ENCODE assay signal across 8 cellular contexts in genomic region chr10:31929260-31929985, GRCh38. TPM values are rescaled to one million over a fixed set of nuclear protein-coding genes. Genes with fewer than 3 reads are reported as not detected.
DNase-seq lines count a peak whose midpoint lies in the region; ATAC-seq, FAIRE-seq and TF ChIP-seq lines count a peak whose summit lies in the region.

No MANE protein-coding gene starts in this region.

- H3K9me3 Mint-ChIP-seq in Caco-2 (ENCODE audit: unreplicated experiment) (no peaks in the 10 kb centered on the region), IgD-negative memory B cell (no peaks in the 10 kb centered on the region)
- no peaks in the 10 kb centered on the region for H3K9me3 Mint-ChIP-seq in T-helper 2 cell treated with Interferon-gamma antibody and Interleukin-4, amounts not matched to agents 5 μg/mL and 100 μg/mL, for 36 hours

- POLR2A ChIA-PET in Caco-2 (lab: Charles Lee): interaction anchor here (0.5 to 1.7 kb wide), 6 partner anchors 13 to 67 kb away, joined by 3 to 8 read pairs (median 4); no protein-coding TSS in a partner anchor

- no peaks in the 10 kb centered on the region for H3K27me3 Mint-ChIP-seq in Caco-2 (ENCODE audit: insufficient read depth, unreplicated experiment)
- H3K27me3 Mint-ChIP-seq in IgD-negative memory B cell: no peaks in the 10 kb centered on the region
- peaks cover 27% of the 10 kb centered on the region for H3K27me3 Mint-ChIP-seq in T-helper 2 cell treated with Interferon-gamma antibody and Interleukin-4, amounts not matched to agents 5 μg/mL and 100 μg/mL, for 36 hours (ENCODE audit: low read depth)

- intact Hi-C loops in Caco-2 (cut with micrococcal nuclease; ENCODE audit: unreplicated experiment): loop anchor here (1.0 to 5.0 kb wide), 7 partner anchors 8 to 418 kb away; partner anchors contain the start of gene EPC1

- TF ChIP-seq CTCF in Caco-2 (IDR thresholded peaks at IDR 0.05; ENCODE audit: insufficient read depth in 1 of 2, low read depth in 1 of 2, low read length in 1 of 2, severe bottlenecking in 1 of 2, unreplicated experiment in 1 of 2) (no peak), keratinocyte (optimal IDR thresholded peaks at IDR 0.05 in 1 of 3, IDR thresholded peaks at IDR 0.05 in 1 of 3, conservative IDR thresholded peaks at IDR 0.05 in 1 of 3; ENCODE audit: extremely low read depth in 1 of 3, insufficient read depth in 2 of 3, low read length in 3 of 3) (no peak)

- H4K20me1 ChIP-seq in keratinocyte (ENCODE audit: control insufficient read depth, extremely low read depth, insufficient read depth, low read length): no peaks in the 10 kb centered on the region

- peak overlapping the region; percentile 74 for H3K4me2 ChIP-seq in keratinocyte (ENCODE audit: control insufficient read depth, extremely low read depth, insufficient read depth, low read depth, low read length)

- H3K4me3 Mint-ChIP-seq in Caco-2 (ENCODE audit: unreplicated experiment): peak overlapping the region; percentile 76
- peak overlapping the region; percentile 84 to 98 (median 90) for H3K4me3 Mint-ChIP-seq in IgD-negative memory B cell
- peak overlapping the region; percentile 78 for H3K4me3 Mint-ChIP-seq in T-helper 2 cell treated with Interferon-gamma antibody and Interleukin-4, amounts not matched to agents 5 μg/mL and 100 μg/mL, for 36 hours

- CTCF ChIA-PET in Caco-2 (lab: Charles Lee): interaction anchor here (0.6 to 1.5 kb wide), 7 partner anchors 12 to 462 kb away, joined by 3 to 15 read pairs (median 5); no protein-coding TSS in a partner anchor

- peak overlapping the region; percentile 97 for H3K27ac Mint-ChIP-seq in Caco-2 (ENCODE audit: unreplicated experiment)
- peak overlapping the region; percentile 2 to 72 (median 71) for H3K27ac Mint-ChIP-seq in IgD-negative memory B cell
- peak overlapping the region; percentile 33 for H3K27ac Mint-ChIP-seq in T-helper 2 cell treated with Interferon-gamma antibody and Interleukin-4, amounts not matched to agents 5 μg/mL and 100 μg/mL, for 36 hours

- peak; percentile 16 for ATAC-seq in GM21390 (IDR thresholded peaks at IDR 0.05; ENCODE audit: unreplicated experiment)

- H2AFZ ChIP-seq in keratinocyte (ENCODE audit: control insufficient read depth, low read length): peak overlapping the region; percentile 94

- H3K9me3 ChIP-seq in Caco-2 (no peaks in the 10 kb centered on the region), keratinocyte (ENCODE audit: control insufficient read depth, low read depth, low read length) (no peaks in the 10 kb centered on the region)

- H3K4me1 ChIP-seq in Caco-2: peaks cover 12% of the 10 kb centered on the region; the same call in 1 of the 2 replicates
- peaks cover 37% of the 10 kb centered on the region for H3K4me1 ChIP-seq in keratinocyte (ENCODE audit: control insufficient read depth, extremely low read depth, insufficient read depth, low read length)

- no peaks in the 10 kb centered on the region for H3K9me1 ChIP-seq in keratinocyte (ENCODE audit: control insufficient read depth, extremely low read depth, insufficient read depth, low read length)

- H3K4me3 ChIP-seq in Caco-2 (ENCODE audit: low read depth, low read length) (peak overlapping the region; percentile 80), keratinocyte (ENCODE audit: control insufficient read depth in 2 of 3, extremely low read depth in 1 of 3, insufficient read depth in 2 of 3, low read depth in 1 of 3, low read length in 3 of 3) (peak overlapping the region; percentile 66 to 92 (median 83))

- peaks cover 40% of the 10 kb centered on the region for H3K4me1 Mint-ChIP-seq in Caco-2 (ENCODE audit: low read depth, unreplicated experiment)
- peaks cover 20 to 40% (median 32%) of the 10 kb centered on the region in 3 donors for H3K4me1 Mint-ChIP-seq in IgD-negative memory B cell
- peaks cover 38% of the 10 kb centered on the region for H3K4me1 Mint-ChIP-seq in T-helper 2 cell treated with Interferon-gamma antibody and Interleukin-4, amounts not matched to agents 5 μg/mL and 100 μg/mL, for 36 hours (ENCODE audit: low read depth)

- DNase-seq in Caco-2 (peak; percentile 79 to 82), keratinocyte (ENCODE audit: low read depth, low spot score) (no peak), SKM-1 (lab: John Stamatoyannopoulos, UW; ENCODE audit: unreplicated experiment) (no peak)
- DNase-seq in T-helper 2 cell treated with Interferon-gamma antibody and Interleukin-4, amounts not matched to agents 5 μg/mL and 100 μg/mL, for 36 hours (ENCODE audit: low spot score): peak; percentile 9
- DNase-seq in stimulated activated CD4-positive, alpha-beta T cell treated with anti-CD3 and anti-CD28 coated beads, Interleukin-2, amount 100 ng/mL, for 24 hours: peak; percentile 24 to 29

- TSS peak; percentile 60 for BruUV-seq in Caco-2 (replicated peaks; lab: Mats Ljungman, UMichigan)

- peak overlapping the region; percentile 94 for H3K9ac ChIP-seq in keratinocyte (ENCODE audit: control insufficient read depth, extremely low read depth, insufficient read depth, low read length)

- H3K36me3 ChIP-seq in Caco-2 (ENCODE audit: control insufficient read depth, insufficient read depth, low read length) (no peaks in the 10 kb centered on the region), keratinocyte (ENCODE audit: control insufficient read depth in 2 of 2, extremely low read depth in 1 of 2, insufficient read depth in 2 of 2, low read length in 2 of 2) (no peaks in the 10 kb centered on the region)

- FAIRE-seq in keratinocyte (lab: Jason Lieb, UNC): no peak

- H3K27me3 ChIP-seq in Caco-2 (replicated peaks; ENCODE audit: control insufficient read depth, insufficient read depth, low read length) (no peaks in the 10 kb centered on the region), keratinocyte (ENCODE audit: control insufficient read depth, extremely low read depth, insufficient read depth, low read length) (no peaks in the 10 kb centered on the region)

- H3K79me2 ChIP-seq in keratinocyte (ENCODE audit: control insufficient read depth, insufficient read depth, low read length): peaks cover 41% of the 10 kb centered on the region

- dilution Hi-C loops in keratinocyte (cut with MboI; ENCODE audit: extremely low pct_ligation_motif_present, low sequenced_read_pairs): no loop called here

- H3K27ac ChIP-seq in cingulate gyrus (ENCODE audit: low read depth, low read length) (peak overlapping the region; percentile 90), keratinocyte (ENCODE audit: control insufficient read depth, insufficient read depth, low read length) (peak overlapping the region; percentile 92)

- H3K36me3 Mint-ChIP-seq in Caco-2 (ENCODE audit: insufficient read depth, unreplicated experiment): peaks cover 24% of the 10 kb centered on the region
- H3K36me3 Mint-ChIP-seq in IgD-negative memory B cell: no peaks in the 10 kb centered on the region
- H3K36me3 Mint-ChIP-seq in T-helper 2 cell treated with Interferon-gamma antibody and Interleukin-4, amounts not matched to agents 5 μg/mL and 100 μg/mL, for 36 hours (ENCODE audit: low read depth): no peaks in the 10 kb centered on the region

RNA-seq across cellular contexts. Expression of gene ARHGAP12, which starts 0.8 kb away (rescaled TPM):
- total RNA-seq in Caco-2 (2022): 62.3 and 63.1 TPM in 2 replicates
- polyA plus RNA-seq in IgD-negative memory B cell: 10.0 TPM
- polyA plus RNA-seq in keratinocyte: 13.7 to 26.6 TPM (median 16.1 TPM) in 3 replicates
- 29.7 TPM for polyA plus RNA-seq in keratinocyte (2011; ENCODE audit: low read depth)
- polyA plus RNA-seq in keratinocyte (2011; cell fraction: cytosol; rRNA removed): 9.1 and 19.4 TPM in 2 replicates
- 23.8 and 30.6 TPM in 2 replicates for polyA plus RNA-seq in keratinocyte (2011; cell fraction: nucleus; rRNA removed)
- 11.7 and 18.6 TPM in 2 replicates for polyA plus RNA-seq in keratinocyte (2012; ENCODE audit: low replicate concordance)
- 5.1 to 32.9 TPM (median 13.3 TPM) in 3 replicates for polyA minus RNA-seq in keratinocyte
- polyA minus RNA-seq in keratinocyte (2011; cell fraction: cytosol; rRNA and poly(A)+ RNA removed): 21.5 TPM
- 23.6 and 43.0 TPM in 2 replicates for polyA minus RNA-seq in keratinocyte (2011; cell fraction: nucleus; rRNA and poly(A)+ RNA removed)

Comparison
In these comparisons a context has a peak if more than half of its experiments do, and no peak if none do; other contexts are left out.
1. DNase-seq: peak in Caco-2 (2 of 2), T-helper 2 cell treated with Interferon-gamma antibody and Interleukin-4, amounts not matched to agents 5 μg/mL and 100 μg/mL, for 36 hours (single experiment) and stimulated activated CD4-positive, alpha-beta T cell treated with anti-CD3 and anti-CD28 coated beads, Interleukin-2, amount 100 ng/mL, for 24 hours (2 of 2); none in keratinocyte (single experiment) and SKM-1 (single experiment).
2. H3K27ac Mint-ChIP-seq: peak in every context shown above with its lines; median percentile 97 in Caco-2; 71 in IgD-negative memory B cell; 33 in T-helper 2 cell treated with Interferon-gamma antibody and Interleukin-4, amounts not matched to agents 5 μg/mL and 100 μg/mL, for 36 hours.
3. Peak in every context shown above with its lines, with median percentiles within 50 percentile points of each other: H3K4me3 Mint-ChIP-seq.